ENCODE assay signal across 1 cellular context in the genomic region with DNA sequence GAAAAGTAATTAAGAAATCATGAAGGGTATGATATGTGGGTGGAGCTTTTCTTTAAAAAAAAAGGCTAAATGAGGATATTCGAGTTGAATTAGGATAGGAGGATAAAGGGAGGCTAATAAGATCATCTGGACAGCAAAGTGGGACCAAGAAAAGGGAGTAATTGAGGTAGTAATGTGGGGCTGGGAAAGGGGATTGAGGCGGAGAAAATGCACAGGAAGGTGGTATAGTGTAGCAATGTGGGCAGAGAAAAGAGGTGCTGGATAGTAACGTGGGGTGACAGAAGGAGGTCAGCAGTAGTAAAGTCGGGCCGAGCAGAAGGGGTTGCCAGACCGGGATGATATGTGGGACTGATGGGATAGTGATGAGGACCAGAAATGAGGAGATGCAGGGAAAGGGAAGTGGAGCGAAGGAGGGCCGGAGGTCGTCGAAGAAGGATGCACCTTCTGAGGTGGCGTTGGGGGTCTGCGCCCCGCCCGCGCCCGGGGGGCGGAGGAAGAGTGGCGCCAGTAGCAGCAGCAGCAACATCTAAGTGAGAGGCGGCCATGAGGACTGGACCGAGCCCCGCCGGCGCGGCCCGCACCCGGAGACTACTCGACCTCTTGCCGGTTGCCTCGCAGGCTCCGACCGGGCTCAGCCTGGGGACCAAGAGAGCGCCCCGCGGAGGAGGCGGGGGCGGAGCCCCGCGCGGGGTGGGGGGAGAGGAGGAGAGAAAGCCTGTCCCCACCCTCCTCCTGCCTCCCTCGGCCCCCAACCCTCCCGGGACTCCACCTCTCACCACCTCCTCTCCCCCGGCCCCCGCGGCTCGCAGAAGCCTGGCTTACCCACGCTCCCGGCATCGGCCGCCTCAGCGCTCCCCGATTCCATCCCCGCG.
TF ChIP-seq lines count a peak whose summit lies in the region.

No MANE protein-coding gene starts in this region.

TF ChIP-seq in K562, 482 proteins besides CTCF, POLR2A, EP300 and RAD21 (continued from another document and continues in another):
- TF ChIP-seq, protein P1, sequence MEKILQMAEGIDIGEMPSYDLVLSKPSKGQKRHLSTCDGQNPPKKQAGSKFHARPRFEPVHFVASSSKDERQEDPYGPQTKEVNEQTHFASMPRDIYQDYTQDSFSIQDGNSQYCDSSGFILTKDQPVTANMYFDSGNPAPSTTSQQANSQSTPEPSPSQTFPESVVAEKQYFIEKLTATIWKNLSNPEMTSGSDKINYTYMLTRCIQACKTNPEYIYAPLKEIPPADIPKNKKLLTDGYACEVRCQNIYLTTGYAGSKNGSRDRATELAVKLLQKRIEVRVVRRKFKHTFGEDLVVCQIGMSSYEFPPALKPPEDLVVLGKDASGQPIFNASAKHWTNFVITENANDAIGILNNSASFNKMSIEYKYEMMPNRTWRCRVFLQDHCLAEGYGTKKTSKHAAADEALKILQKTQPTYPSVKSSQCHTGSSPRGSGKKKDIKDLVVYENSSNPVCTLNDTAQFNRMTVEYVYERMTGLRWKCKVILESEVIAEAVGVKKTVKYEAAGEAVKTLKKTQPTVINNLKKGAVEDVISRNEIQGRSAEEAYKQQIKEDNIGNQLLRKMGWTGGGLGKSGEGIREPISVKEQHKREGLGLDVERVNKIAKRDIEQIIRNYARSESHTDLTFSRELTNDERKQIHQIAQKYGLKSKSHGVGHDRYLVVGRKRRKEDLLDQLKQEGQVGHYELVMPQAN (IDR thresholded peaks at IDR 0.05; ENCODE audit: borderline replicate concordance), result no peak
- TF ChIP-seq, protein P2, sequence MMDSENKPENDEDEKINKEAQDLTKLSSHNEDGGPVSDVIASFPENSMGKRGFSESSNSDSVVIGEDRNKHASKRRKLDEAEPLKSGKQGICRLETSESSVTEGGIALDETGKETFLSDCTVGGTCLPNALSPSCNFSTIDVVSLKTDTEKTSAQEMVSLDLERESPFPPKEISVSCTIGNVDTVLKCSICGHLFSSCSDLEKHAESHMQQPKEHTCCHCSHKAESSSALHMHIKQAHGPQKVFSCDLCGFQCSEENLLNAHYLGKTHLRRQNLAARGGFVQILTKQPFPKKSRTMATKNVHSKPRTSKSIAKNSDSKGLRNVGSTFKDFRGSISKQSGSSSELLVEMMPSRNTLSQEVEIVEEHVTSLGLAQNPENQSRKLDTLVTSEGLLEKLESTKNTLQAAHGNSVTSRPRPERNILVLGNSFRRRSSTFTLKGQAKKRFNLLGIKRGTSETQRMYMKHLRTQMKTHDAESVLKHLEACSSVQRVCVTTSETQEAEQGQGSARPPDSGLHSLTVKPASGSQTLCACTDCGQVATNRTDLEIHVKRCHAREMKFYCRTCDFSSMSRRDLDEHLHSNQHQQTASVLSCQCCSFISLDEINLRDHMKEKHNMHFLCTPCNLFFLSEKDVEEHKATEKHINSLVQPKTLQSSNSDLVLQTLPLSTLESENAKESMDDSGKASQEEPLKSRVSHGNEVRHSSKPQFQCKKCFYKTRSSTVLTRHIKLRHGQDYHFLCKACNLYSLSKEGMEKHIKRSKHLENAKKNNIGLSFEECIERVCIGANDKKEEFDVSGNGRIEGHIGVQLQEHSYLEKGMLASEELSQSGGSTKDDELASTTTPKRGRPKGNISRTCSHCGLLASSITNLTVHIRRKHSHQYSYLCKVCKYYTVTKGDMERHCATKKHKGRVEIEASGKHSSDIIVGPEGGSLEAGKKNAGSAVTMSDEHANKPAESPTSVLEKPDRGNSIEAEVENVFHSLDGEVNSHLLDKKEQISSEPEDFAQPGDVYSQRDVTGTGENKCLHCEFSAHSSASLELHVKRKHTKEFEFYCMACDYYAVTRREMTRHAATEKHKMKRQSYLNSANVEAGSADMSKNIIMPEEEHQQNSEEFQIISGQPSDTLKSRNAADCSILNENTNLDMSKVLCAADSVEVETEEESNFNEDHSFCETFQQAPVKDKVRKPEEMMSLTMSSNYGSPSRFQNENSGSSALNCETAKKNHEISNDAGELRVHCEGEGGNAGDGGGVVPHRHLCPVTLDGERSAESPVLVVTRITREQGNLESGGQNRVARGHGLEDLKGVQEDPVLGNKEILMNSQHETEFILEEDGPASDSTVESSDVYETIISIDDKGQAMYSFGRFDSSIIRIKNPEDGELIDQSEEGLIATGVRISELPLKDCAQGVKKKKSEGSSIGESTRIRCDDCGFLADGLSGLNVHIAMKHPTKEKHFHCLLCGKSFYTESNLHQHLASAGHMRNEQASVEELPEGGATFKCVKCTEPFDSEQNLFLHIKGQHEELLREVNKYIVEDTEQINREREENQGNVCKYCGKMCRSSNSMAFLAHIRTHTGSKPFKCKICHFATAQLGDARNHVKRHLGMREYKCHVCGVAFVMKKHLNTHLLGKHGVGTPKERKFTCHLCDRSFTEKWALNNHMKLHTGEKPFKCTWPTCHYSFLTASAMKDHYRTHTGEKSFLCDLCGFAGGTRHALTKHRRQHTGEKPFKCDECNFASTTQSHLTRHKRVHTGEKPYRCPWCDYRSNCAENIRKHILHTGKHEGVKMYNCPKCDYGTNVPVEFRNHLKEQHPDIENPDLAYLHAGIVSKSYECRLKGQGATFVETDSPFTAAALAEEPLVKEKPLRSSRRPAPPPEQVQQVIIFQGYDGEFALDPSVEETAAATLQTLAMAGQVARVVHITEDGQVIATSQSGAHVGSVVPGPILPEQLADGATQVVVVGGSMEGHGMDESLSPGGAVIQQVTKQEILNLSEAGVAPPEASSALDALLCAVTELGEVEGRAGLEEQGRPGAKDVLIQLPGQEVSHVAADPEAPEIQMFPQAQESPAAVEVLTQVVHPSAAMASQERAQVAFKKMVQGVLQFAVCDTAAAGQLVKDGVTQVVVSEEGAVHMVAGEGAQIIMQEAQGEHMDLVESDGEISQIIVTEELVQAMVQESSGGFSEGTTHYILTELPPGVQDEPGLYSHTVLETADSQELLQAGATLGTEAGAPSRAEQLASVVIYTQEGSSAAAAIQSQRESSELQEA (IDR thresholded peaks at IDR 0.05; ENCODE audit: low read depth), result no peak
- TF ChIP-seq, protein P3, sequence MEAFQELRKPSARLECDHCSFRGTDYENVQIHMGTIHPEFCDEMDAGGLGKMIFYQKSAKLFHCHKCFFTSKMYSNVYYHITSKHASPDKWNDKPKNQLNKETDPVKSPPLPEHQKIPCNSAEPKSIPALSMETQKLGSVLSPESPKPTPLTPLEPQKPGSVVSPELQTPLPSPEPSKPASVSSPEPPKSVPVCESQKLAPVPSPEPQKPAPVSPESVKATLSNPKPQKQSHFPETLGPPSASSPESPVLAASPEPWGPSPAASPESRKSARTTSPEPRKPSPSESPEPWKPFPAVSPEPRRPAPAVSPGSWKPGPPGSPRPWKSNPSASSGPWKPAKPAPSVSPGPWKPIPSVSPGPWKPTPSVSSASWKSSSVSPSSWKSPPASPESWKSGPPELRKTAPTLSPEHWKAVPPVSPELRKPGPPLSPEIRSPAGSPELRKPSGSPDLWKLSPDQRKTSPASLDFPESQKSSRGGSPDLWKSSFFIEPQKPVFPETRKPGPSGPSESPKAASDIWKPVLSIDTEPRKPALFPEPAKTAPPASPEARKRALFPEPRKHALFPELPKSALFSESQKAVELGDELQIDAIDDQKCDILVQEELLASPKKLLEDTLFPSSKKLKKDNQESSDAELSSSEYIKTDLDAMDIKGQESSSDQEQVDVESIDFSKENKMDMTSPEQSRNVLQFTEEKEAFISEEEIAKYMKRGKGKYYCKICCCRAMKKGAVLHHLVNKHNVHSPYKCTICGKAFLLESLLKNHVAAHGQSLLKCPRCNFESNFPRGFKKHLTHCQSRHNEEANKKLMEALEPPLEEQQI (IDR thresholded peaks at IDR 0.05), result no peak
- TF ChIP-seq, protein P4, sequence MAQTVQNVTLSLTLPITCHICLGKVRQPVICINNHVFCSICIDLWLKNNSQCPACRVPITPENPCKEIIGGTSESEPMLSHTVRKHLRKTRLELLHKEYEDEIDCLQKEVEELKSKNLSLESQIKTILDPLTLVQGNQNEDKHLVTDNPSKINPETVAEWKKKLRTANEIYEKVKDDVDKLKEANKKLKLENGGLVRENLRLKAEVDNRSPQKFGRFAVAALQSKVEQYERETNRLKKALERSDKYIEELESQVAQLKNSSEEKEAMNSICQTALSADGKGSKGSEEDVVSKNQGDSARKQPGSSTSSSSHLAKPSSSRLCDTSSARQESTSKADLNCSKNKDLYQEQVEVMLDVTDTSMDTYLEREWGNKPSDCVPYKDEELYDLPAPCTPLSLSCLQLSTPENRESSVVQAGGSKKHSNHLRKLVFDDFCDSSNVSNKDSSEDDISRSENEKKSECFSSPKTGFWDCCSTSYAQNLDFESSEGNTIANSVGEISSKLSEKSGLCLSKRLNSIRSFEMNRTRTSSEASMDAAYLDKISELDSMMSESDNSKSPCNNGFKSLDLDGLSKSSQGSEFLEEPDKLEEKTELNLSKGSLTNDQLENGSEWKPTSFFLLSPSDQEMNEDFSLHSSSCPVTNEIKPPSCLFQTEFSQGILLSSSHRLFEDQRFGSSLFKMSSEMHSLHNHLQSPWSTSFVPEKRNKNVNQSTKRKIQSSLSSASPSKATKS (CRISPR knock-in tag; IDR thresholded peaks at IDR 0.05), result no peak
- TF ChIP-seq, protein P5, sequence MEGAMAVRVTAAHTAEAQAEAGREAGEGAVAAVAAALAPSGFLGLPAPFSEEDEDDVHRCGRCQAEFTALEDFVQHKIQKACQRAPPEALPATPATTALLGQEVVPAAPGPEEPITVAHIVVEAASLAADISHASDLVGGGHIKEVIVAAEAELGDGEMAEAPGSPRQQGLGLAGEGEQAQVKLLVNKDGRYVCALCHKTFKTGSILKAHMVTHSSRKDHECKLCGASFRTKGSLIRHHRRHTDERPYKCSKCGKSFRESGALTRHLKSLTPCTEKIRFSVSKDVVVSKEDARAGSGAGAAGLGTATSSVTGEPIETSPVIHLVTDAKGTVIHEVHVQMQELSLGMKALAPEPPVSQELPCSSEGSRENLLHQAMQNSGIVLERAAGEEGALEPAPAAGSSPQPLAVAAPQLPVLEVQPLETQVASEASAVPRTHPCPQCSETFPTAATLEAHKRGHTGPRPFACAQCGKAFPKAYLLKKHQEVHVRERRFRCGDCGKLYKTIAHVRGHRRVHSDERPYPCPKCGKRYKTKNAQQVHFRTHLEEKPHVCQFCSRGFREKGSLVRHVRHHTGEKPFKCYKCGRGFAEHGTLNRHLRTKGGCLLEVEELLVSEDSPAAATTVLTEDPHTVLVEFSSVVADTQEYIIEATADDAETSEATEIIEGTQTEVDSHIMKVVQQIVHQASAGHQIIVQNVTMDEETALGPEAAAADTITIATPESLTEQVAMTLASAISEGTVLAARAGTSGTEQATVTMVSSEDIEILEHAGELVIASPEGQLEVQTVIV (CRISPR knock-in tag; IDR thresholded peaks at IDR 0.05; ENCODE audit: borderline replicate concordance), result no peak
- TF ChIP-seq, protein P6, sequence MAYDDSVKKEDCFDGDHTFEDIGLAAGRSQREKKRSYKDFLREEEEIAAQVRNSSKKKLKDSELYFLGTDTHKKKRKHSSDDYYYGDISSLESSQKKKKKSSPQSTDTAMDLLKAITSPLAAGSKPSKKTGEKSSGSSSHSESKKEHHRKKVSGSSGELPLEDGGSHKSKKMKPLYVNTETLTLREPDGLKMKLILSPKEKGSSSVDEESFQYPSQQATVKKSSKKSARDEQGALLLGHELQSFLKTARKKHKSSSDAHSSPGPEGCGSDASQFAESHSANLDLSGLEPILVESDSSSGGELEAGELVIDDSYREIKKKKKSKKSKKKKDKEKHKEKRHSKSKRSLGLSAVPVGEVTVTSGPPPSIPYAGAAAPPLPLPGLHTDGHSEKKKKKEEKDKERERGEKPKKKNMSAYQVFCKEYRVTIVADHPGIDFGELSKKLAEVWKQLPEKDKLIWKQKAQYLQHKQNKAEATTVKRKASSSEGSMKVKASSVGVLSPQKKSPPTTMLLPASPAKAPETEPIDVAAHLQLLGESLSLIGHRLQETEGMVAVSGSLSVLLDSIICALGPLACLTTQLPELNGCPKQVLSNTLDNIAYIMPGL (CRISPR knock-in tag; IDR thresholded peaks at IDR 0.05), result no peak
- TF ChIP-seq, protein P7, sequence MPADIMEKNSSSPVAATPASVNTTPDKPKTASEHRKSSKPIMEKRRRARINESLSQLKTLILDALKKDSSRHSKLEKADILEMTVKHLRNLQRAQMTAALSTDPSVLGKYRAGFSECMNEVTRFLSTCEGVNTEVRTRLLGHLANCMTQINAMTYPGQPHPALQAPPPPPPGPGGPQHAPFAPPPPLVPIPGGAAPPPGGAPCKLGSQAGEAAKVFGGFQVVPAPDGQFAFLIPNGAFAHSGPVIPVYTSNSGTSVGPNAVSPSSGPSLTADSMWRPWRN (IDR thresholded peaks at IDR 0.05; ENCODE audit: low read depth), result no peak
- TF ChIP-seq ZNF785 (CRISPR knock-in tag; IDR thresholded peaks at IDR 0.05) (no peak), ZNF408 (CRISPR knock-in tag; IDR thresholded peaks at IDR 0.05; ENCODE audit: low read depth) (no peak), ZNF184 (CRISPR knock-in tag; IDR thresholded peaks at IDR 0.05) (no peak), NFATC3 (IDR thresholded peaks at IDR 0.05) (no peak), MTA3 (IDR thresholded peaks at IDR 0.05; ENCODE audit: borderline replicate concordance) (0 out of 2 replicates have a peak, but pooled peaks have one; percentile 59), ZNF232 (CRISPR knock-in tag; IDR thresholded peaks at IDR 0.05) (no peak), STAT5B (CRISPR knock-in tag; IDR thresholded peaks at IDR 0.05) (no peak)
- TF ChIP-seq, protein P8, sequence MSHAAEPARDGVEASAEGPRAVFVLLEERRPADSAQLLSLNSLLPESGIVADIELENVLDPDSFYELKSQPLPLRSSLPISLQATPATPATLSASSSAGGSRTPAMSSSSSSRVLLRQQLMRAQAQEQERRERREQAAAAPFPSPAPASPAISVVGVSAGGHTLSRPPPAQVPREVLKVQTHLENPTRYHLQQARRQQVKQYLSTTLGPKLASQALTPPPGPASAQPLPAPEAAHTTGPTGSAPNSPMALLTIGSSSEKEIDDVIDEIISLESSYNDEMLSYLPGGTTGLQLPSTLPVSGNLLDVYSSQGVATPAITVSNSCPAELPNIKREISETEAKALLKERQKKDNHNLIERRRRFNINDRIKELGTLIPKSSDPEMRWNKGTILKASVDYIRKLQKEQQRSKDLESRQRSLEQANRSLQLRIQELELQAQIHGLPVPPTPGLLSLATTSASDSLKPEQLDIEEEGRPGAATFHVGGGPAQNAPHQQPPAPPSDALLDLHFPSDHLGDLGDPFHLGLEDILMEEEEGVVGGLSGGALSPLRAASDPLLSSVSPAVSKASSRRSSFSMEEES (CRISPR knock-in tag; IDR thresholded peaks at IDR 0.05), result no peak
- TF ChIP-seq, protein P9, sequence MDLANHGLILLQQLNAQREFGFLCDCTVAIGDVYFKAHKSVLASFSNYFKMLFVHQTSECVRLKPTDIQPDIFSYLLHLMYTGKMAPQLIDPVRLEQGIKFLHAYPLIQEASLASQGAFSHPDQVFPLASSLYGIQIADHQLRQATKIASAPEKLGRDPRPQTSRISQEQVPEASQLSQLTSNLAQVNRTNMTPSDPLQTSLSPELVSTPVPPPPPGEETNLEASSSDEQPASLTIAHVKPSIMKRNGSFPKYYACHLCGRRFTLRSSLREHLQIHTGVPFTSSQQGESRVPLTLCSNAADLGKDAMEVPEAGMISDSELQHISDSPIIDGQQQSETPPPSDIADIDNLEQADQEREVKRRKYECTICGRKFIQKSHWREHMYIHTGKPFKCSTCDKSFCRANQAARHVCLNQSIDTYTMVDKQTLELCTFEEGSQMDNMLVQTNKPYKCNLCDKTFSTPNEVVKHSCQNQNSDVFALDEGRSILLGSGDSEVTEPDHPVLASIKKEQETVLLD (IDR thresholded peaks at IDR 0.05), result no peak
- TF ChIP-seq, protein P10, sequence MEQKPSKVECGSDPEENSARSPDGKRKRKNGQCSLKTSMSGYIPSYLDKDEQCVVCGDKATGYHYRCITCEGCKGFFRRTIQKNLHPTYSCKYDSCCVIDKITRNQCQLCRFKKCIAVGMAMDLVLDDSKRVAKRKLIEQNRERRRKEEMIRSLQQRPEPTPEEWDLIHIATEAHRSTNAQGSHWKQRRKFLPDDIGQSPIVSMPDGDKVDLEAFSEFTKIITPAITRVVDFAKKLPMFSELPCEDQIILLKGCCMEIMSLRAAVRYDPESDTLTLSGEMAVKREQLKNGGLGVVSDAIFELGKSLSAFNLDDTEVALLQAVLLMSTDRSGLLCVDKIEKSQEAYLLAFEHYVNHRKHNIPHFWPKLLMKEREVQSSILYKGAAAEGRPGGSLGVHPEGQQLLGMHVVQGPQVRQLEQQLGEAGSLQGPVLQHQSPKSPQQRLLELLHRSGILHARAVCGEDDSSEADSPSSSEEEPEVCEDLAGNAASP (IDR thresholded peaks at IDR 0.05), result no peak
